ENCODE assay signal across 1 cellular context in genomic region chrX:71118985-71119535, GRCh38.
TF ChIP-seq lines count a peak whose summit lies in the region.

No MANE protein-coding gene starts in this region.

TF ChIP-seq in K562, 482 proteins besides CTCF, POLR2A, EP300 and RAD21:
- TF ChIP-seq NR2C2 (CRISPR knock-in tag; IDR thresholded peaks at IDR 0.05) (no peak), NR2C2 (tag; IDR thresholded peaks at IDR 0.05) (peak; percentile 49; the same call in 1 of the 2 replicates), GTF2E2 (tag; IDR thresholded peaks at IDR 0.05) (0 out of 2 replicates have a peak, but pooled peaks have one; percentile 14), CTCFL (IDR thresholded peaks at IDR 0.05; ENCODE audit: borderline replicate concordance, insufficient read depth, low read depth, low read length, poor library complexity, severe bottlenecking) (no peak), CAMTA2 (CRISPR knock-in tag; conservative IDR thresholded peaks at IDR 0.05) (no peak)
